In the genomic region with DNA sequence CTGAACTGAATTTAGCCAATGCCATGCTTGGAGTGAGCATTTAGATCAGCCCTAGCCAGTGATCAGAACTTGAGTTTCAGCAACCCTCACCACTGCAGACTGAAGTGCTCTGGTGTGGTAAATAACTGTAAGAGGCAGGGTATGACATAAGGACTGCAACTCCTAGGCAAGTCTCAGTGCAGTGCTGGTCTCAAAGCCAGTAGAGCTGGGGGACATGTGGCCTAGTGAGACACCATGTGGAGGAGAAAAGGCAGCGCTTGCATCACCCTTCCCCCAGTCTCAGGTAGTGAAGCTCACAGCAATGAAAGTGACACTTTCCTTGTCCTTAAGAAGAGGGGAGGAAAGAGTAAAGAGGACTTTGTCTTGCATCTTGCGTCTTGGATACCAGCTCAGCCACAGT, we compare ENCODE assay signal across 8 cellular contexts.
DNase-seq lines count a peak whose midpoint lies in the region; ATAC-seq and TF ChIP-seq lines count a peak whose summit lies in the region.

No MANE protein-coding gene starts in this region.

- DNase-seq in Calu3 (peak; percentile 65), Panc1 (ENCODE audit: low read depth, low spot score) (peak; percentile 54), iPS-NIHi7 (ENCODE audit: extremely low spot score) (peak; percentile 81), GM13976 (ENCODE audit: low spot score) (no peak), mesenteric fat pad (ENCODE audit: low spot score) (no peak), GM19238 (ENCODE audit: insufficient read length, low spot score) (no peak)
- no peak for DNase-seq in activated effector memory CD4-positive, alpha-beta T cell treated with anti-CD3 and anti-CD28 coated beads, Interleukin-2, amount 50 U/mL, for 16 hours

- H3K9me3 ChIP-seq in Panc1 (ENCODE audit: control insufficient read depth, insufficient read depth, low read depth, low read length) = no peaks in the 10 kb centered on the region

- CTCF ChIA-PET in Calu3 (lab: Charles Lee) (interaction anchor here (1.8 kb wide), 1 partner anchor 256 kb away, joined by 25 read pairs; no protein-coding TSS in a partner anchor), Panc1 (lab: Charles Lee) (no interaction called here)

- ATAC-seq in HG02852 (IDR thresholded peaks at IDR 0.05; ENCODE audit: unreplicated experiment) (peak; percentile 50), Panc1 (peak; percentile 48; the same call in 1 of the 2 replicates)

- TF ChIP-seq CTCF in Calu3 (IDR thresholded peaks at IDR 0.05; ENCODE audit: unreplicated experiment) = peak; percentile 40
- TF ChIP-seq CTCF in Panc1 (IDR thresholded peaks at IDR 0.05) = peak; percentile 35; the same call in 1 of the 2 replicates
- TF ChIP-seq CTCF in GM13976 (IDR thresholded peaks at IDR 0.05; ENCODE audit: borderline replicate concordance, control extremely low read depth, extremely low read depth, insufficient read depth, missing control alignments) = no peak

- H3K27ac ChIP-seq in Panc1 (ENCODE audit: low read length) = no peak overlapping the region

- POLR2A ChIA-PET in Panc1 (lab: Charles Lee) = no interaction called here

- H3K4me3 ChIP-seq in Panc1 (ENCODE audit: low read depth in 2 of 2, low read length in 2 of 2) = no peak overlapping the region

- peaks cover 11% of the 10 kb centered on the region for H3K4me1 Mint-ChIP-seq in Calu3 (ENCODE audit: low read depth, unreplicated experiment)

- no peak overlapping the region for H3K4me3 Mint-ChIP-seq in Calu3 (ENCODE audit: low read depth, unreplicated experiment)

- no peaks in the 10 kb centered on the region for H3K27me3 ChIP-seq in Panc1 (ENCODE audit: control insufficient read depth, insufficient read depth, low read length)

- H3K36me3 Mint-ChIP-seq in Calu3 (ENCODE audit: insufficient read depth, unreplicated experiment) = no peaks in the 10 kb centered on the region

- BruUV-seq in Calu3 (replicated peaks; lab: Mats Ljungman, UMichigan) = no TSS peak
- no TSS peak for BruUV-seq in Panc1 (replicated peaks; lab: Mats Ljungman, UMichigan)

- H3K4me1 ChIP-seq in Panc1 (ENCODE audit: control insufficient read depth, insufficient read depth, low read length) = no peaks in the 10 kb centered on the region

- H3K27ac Mint-ChIP-seq in Calu3 (ENCODE audit: unreplicated experiment) = no peak overlapping the region

- H3K9me3 Mint-ChIP-seq in Calu3 (ENCODE audit: low read depth, unreplicated experiment) = peaks cover 8% of the 10 kb centered on the region

- intact Hi-C loops in Calu3 (cut with micrococcal nuclease; ENCODE audit: unreplicated experiment) (loop anchor here (1.0 to 2.0 kb wide), 3 partner anchors 256 to 457 kb away; no protein-coding TSS in a partner anchor), Panc1 (cut with micrococcal nuclease; ENCODE audit: unreplicated experiment) (no loop called here)

- H3K27me3 Mint-ChIP-seq in Calu3 (ENCODE audit: unreplicated experiment) = no peaks in the 10 kb centered on the region

- in situ Hi-C loops in Panc1 (cut with HindIII; ENCODE audit: low pct_unique_long_range_greater_than_20kb, low sequenced_read_pairs) (no loop called here), GM13976 (cut with MboI; ENCODE audit: low sequenced_read_pairs, unreplicated experiment) (no loop called here)

- H3K36me3 ChIP-seq in Panc1 (ENCODE audit: control insufficient read depth, insufficient read depth, low read length) = no peaks in the 10 kb centered on the region

Comparison
In these comparisons a context has a peak if more than half of its experiments do, and no peak if none do; other contexts are left out.
1. DNase-seq: peak in Calu3 (single experiment), Panc1 (single experiment) and iPS-NIHi7 (single experiment); none in GM13976 (single experiment), mesenteric fat pad (single experiment), activated effector memory CD4-positive, alpha-beta T cell treated with anti-CD3 and anti-CD28 coated beads, Interleukin-2, amount 50 U/mL, for 16 hours (single experiment) and GM19238 (single experiment).